1 cellular context compared by ENCODE assay signal in the genomic region with DNA sequence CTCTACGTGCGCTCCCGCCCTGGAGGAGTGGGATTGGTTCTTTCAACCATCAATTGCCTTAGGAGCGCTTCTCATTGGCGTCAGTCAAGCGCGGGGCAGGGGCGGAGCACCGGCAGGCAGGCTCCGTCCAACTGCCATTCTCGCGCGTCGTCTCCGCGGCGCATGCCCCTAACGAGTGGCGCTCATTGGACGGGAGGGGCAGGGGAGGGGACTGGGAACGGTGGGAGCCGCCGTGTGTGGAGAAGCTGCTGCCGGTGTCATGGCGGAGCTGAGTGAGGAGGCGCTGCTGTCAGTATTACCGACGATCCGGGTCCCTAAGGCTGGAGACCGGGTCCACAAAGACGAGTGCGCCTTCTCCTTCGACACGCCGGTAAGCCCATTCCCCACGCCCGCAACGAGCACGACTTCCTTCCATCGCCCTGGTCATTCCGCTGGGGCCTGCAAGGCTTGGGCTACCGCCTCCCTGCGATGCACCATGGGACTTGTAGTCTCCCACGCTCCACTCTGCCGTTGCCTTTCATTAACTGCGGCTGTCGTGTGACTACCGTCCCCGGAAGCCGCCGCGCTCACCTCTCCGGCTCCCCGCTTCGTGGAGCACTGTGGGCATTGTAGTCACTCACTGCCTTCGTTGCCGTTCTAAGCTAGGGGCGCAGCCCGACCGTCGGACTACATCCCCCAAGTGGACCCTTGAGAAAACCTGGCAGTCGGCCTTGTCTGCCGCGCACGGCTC.
A peak's percentile ranks its signal among the peaks of the same experiment; 100 is the strongest.
TF ChIP-seq lines count a peak whose summit lies in the region.

A gene with protein sequence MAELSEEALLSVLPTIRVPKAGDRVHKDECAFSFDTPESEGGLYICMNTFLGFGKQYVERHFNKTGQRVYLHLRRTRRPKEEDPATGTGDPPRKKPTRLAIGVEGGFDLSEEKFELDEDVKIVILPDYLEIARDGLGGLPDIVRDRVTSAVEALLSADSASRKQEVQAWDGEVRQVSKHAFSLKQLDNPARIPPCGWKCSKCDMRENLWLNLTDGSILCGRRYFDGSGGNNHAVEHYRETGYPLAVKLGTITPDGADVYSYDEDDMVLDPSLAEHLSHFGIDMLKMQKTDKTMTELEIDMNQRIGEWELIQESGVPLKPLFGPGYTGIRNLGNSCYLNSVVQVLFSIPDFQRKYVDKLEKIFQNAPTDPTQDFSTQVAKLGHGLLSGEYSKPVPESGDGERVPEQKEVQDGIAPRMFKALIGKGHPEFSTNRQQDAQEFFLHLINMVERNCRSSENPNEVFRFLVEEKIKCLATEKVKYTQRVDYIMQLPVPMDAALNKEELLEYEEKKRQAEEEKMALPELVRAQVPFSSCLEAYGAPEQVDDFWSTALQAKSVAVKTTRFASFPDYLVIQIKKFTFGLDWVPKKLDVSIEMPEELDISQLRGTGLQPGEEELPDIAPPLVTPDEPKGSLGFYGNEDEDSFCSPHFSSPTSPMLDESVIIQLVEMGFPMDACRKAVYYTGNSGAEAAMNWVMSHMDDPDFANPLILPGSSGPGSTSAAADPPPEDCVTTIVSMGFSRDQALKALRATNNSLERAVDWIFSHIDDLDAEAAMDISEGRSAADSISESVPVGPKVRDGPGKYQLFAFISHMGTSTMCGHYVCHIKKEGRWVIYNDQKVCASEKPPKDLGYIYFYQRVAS (plus strand): TSS at position 230 of the 730 bp plus-strand sequence. CDS start 30 bp downstream, at position 260.

TF ChIP-seq in GM12878, 131 proteins besides CTCF, POLR2A, EP300 and RAD21 (continued from another document and continues in another):
- no peak for TF ChIP-seq ZBTB4 (CRISPR knock-in tag; IDR thresholded peaks at IDR 0.05)
- peak; percentile 95 for TF ChIP-seq NR2C1 (IDR thresholded peaks at IDR 0.05)
- TF ChIP-seq TBL1XR1 (IDR thresholded peaks at IDR 0.05; ENCODE audit: low read depth, low read length): 0 out of 2 replicates have a peak, but pooled peaks have one; percentile 23
- 0 out of 2 replicates have a peak, but pooled peaks have one; percentile 14 for TF ChIP-seq FOXK2 (IDR thresholded peaks at IDR 0.05)
- TF ChIP-seq ESRRA (IDR thresholded peaks at IDR 0.05; ENCODE audit: low read length): peak; percentile 91; the same call in 1 of the 2 replicates
- TF ChIP-seq CEBPB (IDR thresholded peaks at IDR 0.05; ENCODE audit: borderline replicate concordance in 1 of 2, low read depth in 2 of 2, low read length in 2 of 2): no peak
- TF ChIP-seq SPI1 (IDR thresholded peaks at IDR 0.05; ENCODE audit: borderline replicate concordance, insufficient read depth, low read depth, low read length): peak; percentile 20; the same call in 1 of the 2 replicates
- TF ChIP-seq ZZZ3 (IDR thresholded peaks at IDR 0.05; ENCODE audit: control insufficient read depth, insufficient read length, low read depth): no peak
- TF ChIP-seq STAT1 (conservative IDR thresholded peaks at IDR 0.05): peak; percentile 94; the same call in 1 of the 2 replicates
- no peak for TF ChIP-seq EZH2 (IDR thresholded peaks at IDR 0.05; ENCODE audit: borderline replicate concordance, control insufficient read depth, low read depth, low read length)
- peak; percentile 49 for TF ChIP-seq MXI1 (IDR thresholded peaks at IDR 0.05; ENCODE audit: low read depth, low read length)
- no peak for TF ChIP-seq ZNF274 (IDR thresholded peaks at IDR 0.05; ENCODE audit: insufficient read depth, insufficient read length)
- peak; percentile 99 for TF ChIP-seq SIX5 (IDR thresholded peaks at IDR 0.05; ENCODE audit: low read depth, low read length, severe bottlenecking)
- no peak for TF ChIP-seq CBX5 (IDR thresholded peaks at IDR 0.05; ENCODE audit: low read depth)
- no peak for TF ChIP-seq CBX3 (IDR thresholded peaks at IDR 0.05; ENCODE audit: borderline replicate concordance, low read depth)
- no peak for TF ChIP-seq ZNF24 (IDR thresholded peaks at IDR 0.05)
- TF ChIP-seq ZSCAN29 (IDR thresholded peaks at IDR 0.05): no peak
- TF ChIP-seq, protein P1, sequence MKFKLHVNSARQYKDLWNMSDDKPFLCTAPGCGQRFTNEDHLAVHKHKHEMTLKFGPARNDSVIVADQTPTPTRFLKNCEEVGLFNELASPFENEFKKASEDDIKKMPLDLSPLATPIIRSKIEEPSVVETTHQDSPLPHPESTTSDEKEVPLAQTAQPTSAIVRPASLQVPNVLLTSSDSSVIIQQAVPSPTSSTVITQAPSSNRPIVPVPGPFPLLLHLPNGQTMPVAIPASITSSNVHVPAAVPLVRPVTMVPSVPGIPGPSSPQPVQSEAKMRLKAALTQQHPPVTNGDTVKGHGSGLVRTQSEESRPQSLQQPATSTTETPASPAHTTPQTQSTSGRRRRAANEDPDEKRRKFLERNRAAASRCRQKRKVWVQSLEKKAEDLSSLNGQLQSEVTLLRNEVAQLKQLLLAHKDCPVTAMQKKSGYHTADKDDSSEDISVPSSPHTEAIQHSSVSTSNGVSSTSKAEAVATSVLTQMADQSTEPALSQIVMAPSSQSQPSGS (IDR thresholded peaks at IDR 0.05; ENCODE audit: low read length): no peak
- TF ChIP-seq BRCA1 (IDR thresholded peaks at IDR 0.05; ENCODE audit: low read depth, low read length): no peak; the same call in 1 of the 2 replicates
- TF ChIP-seq ELK1 (IDR thresholded peaks at IDR 0.05; ENCODE audit: low read depth, low read length): peak; percentile 84
- TF ChIP-seq SMC3 (IDR thresholded peaks at IDR 0.05; ENCODE audit: borderline replicate concordance, low read length): no peak
- no peak for TF ChIP-seq ZNF622 (IDR thresholded peaks at IDR 0.05)
- peak; percentile 80 for TF ChIP-seq IRF3 (IDR thresholded peaks at IDR 0.05)
- TF ChIP-seq, protein P2, sequence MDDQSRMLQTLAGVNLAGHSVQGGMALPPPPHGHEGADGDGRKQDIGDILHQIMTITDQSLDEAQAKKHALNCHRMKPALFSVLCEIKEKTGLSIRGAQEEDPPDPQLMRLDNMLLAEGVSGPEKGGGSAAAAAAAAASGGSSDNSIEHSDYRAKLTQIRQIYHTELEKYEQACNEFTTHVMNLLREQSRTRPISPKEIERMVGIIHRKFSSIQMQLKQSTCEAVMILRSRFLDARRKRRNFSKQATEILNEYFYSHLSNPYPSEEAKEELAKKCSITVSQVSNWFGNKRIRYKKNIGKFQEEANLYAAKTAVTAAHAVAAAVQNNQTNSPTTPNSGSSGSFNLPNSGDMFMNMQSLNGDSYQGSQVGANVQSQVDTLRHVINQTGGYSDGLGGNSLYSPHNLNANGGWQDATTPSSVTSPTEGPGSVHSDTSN (IDR thresholded peaks at IDR 0.05; ENCODE audit: insufficient replicate concordance, low read depth, low read length): peak; percentile 94
- TF ChIP-seq IRF5 (IDR thresholded peaks at IDR 0.05; ENCODE audit: borderline replicate concordance): no peak
- TF ChIP-seq, protein P3, sequence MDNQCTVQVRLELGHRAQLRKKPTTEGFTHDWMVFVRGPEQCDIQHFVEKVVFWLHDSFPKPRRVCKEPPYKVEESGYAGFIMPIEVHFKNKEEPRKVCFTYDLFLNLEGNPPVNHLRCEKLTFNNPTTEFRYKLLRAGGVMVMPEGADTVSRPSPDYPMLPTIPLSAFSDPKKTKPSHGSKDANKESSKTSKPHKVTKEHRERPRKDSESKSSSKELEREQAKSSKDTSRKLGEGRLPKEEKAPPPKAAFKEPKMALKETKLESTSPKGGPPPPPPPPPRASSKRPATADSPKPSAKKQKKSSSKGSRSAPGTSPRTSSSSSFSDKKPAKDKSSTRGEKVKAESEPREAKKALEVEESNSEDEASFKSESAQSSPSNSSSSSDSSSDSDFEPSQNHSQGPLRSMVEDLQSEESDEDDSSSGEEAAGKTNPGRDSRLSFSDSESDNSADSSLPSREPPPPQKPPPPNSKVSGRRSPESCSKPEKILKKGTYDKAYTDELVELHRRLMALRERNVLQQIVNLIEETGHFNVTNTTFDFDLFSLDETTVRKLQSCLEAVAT (IDR thresholded peaks at IDR 0.05): 0 out of 2 replicates have a peak, but pooled peaks have one; percentile 24
- no peak for TF ChIP-seq CBFB (IDR thresholded peaks at IDR 0.05; ENCODE audit: low read depth)
- TF ChIP-seq EED (IDR thresholded peaks at IDR 0.05; ENCODE audit: low read depth): no peak
- TF ChIP-seq CHD2 (IDR thresholded peaks at IDR 0.05; ENCODE audit: borderline replicate concordance, low read depth, low read length): peak; percentile 92
- TF ChIP-seq YBX1 (IDR thresholded peaks at IDR 0.05): no peak
- peak; percentile 51 for TF ChIP-seq MYC (IDR thresholded peaks at IDR 0.05; ENCODE audit: insufficient read depth, insufficient read length, insufficient replicate concordance, low read length, severe bottlenecking)
- TF ChIP-seq GATAD2B (conservative IDR thresholded peaks at IDR 0.05; ENCODE audit: low read depth): peak; percentile 54
- TF ChIP-seq SMAD5 (IDR thresholded peaks at IDR 0.05; ENCODE audit: low read depth): peak; percentile 33
- peak; percentile 90 for TF ChIP-seq ZNF207 (IDR thresholded peaks at IDR 0.05; ENCODE audit: borderline replicate concordance)
- TF ChIP-seq SIN3A (IDR thresholded peaks at IDR 0.05; ENCODE audit: low read depth, low read length): 0 out of 2 replicates have a peak, but pooled peaks have one; percentile 58
- peak; percentile 98 for TF ChIP-seq PKNOX1 (IDR thresholded peaks at IDR 0.05)
- 0 out of 2 replicates have a peak, but pooled peaks have one; percentile 4 for TF ChIP-seq TCF12 (IDR thresholded peaks at IDR 0.05; ENCODE audit: low read depth, low read length)
- peak; percentile 28; the same call in 1 of the 2 replicates for TF ChIP-seq JUNB (IDR thresholded peaks at IDR 0.05)
- no peak for TF ChIP-seq MTA3 (IDR thresholded peaks at IDR 0.05; ENCODE audit: borderline replicate concordance, low read length)
- no peak for TF ChIP-seq HSF1 (IDR thresholded peaks at IDR 0.05; ENCODE audit: low read depth, low read length)
- no peak for TF ChIP-seq FOXM1 (IDR thresholded peaks at IDR 0.05; ENCODE audit: low read depth, low read length)
- TF ChIP-seq BACH1 (IDR thresholded peaks at IDR 0.05; ENCODE audit: borderline replicate concordance): peak; percentile 54; the same call in 1 of the 2 replicates
- TF ChIP-seq MEF2B (IDR thresholded peaks at IDR 0.05; ENCODE audit: partially characterized antibody, poor library complexity, severe bottlenecking): no peak
